15 cellular contexts compared by ENCODE assay signal in genomic region chr9:135240222-135240621, GRCh38.
DNase-seq lines count a peak whose midpoint lies in the region; ATAC-seq and TF ChIP-seq lines count a peak whose summit lies in the region.
"Had no signal": no experiment of that assay in that cellular context is flagged by ENCODE, and none has a peak within 500 bp of the region (broad histone marks: within the 10 kb centered on the region; RNA-seq: fewer than 3 reads in every experiment).

No MANE protein-coding gene starts in this region.

- H3K9ac ChIP-seq in endodermal cell (ENCODE audit: extremely low read depth, low read length, poor library complexity, severe bottlenecking) = no peak overlapping the region
- no peak overlapping the region for H3K9ac ChIP-seq in neural cell (ENCODE audit: low read length)

- no peak overlapping the region for H3K27ac Mint-ChIP-seq in endodermal cell
- H3K27ac Mint-ChIP-seq: CD4-positive, CD25-positive, alpha-beta regulatory T cell had no signal

- no peaks in the 10 kb centered on the region for H3K4me1 Mint-ChIP-seq in endodermal cell
- H3K4me1 Mint-ChIP-seq: CD4-positive, CD25-positive, alpha-beta regulatory T cell had no signal

- 90 to 93% methylated on average over 3 to 6 of the region's 6 CpGs for WGBS in endodermal cell (ENCODE audit: insufficient coverage in 1 of 2, insufficient read length in 1 of 2), 2 experiments
- 83 to 88% methylated on average over 6 of the region's 6 CpGs for WGBS in aorta, 2 donors

- no peaks in the 10 kb centered on the region for H3K79me2 ChIP-seq in neural cell (replicated peaks; ENCODE audit: insufficient read depth, low read length)

- TF ChIP-seq CTCF in endodermal cell (conservative IDR thresholded peaks at IDR 0.05) (no peak), neural cell (IDR thresholded peaks at IDR 0.05; ENCODE audit: poor library complexity, severe bottlenecking) (no peak)

- DNase-seq in cardiac septum (ENCODE audit: low spot score) (peak; percentile 7), left cardiac atrium (no peak), endodermal cell (peak; percentile 9), aorta (peak; percentile 22 to 36), NCI-H187 treated with DMSO at 0.1 percent for 48 hours (lab: John Stamatoyannopoulos, UW) (no peak), 8988T (no peak)
- DNase-seq: CD4-positive, CD25-positive, alpha-beta regulatory T cell; MM.1S; NCI-H1417; NCI-H2029; NCI-H2171 treated with DMSO at 0.1 percent for 48 hours; NCI-H82; SJCRH30 had no signal

- H3K9me3 Mint-ChIP-seq in endodermal cell = no peaks in the 10 kb centered on the region

- ATAC-seq in left cardiac atrium = no peak
- ATAC-seq in aorta (ENCODE audit: low FRiP score) = no peak
- no peak for ATAC-seq in HG02642 (IDR thresholded peaks at IDR 0.05; ENCODE audit: poor library complexity, unreplicated experiment)

- no peaks in the 10 kb centered on the region for H3K36me3 ChIP-seq in endodermal cell (ENCODE audit: control insufficient read depth, insufficient read depth, low read length)
- no peaks in the 10 kb centered on the region for H3K36me3 ChIP-seq in neural cell (ENCODE audit: insufficient read depth, low read length)
- no peaks in the 10 kb centered on the region for H3K36me3 ChIP-seq in aorta (ENCODE audit: control insufficient read depth in 1 of 2, insufficient read depth in 2 of 2, low read length in 1 of 2)
- H3K36me3 ChIP-seq: SJCRH30 had no signal

- no peaks in the 10 kb centered on the region for H3F3A ChIP-seq in neural cell (ENCODE audit: insufficient read depth, low read length, poor library complexity, severe bottlenecking)

- H3K9me2 ChIP-seq in neural cell (ENCODE audit: insufficient read depth, low read length) = no peaks in the 10 kb centered on the region

- no peak overlapping the region for H3K4me2 ChIP-seq in neural cell (ENCODE audit: low read length)

- H3K27me3 ChIP-seq in endodermal cell (ENCODE audit: control insufficient read depth, insufficient read depth, low read length, poor library complexity, severe bottlenecking) (no peaks in the 10 kb centered on the region), neural cell (ENCODE audit: insufficient read depth, low read depth, low read length) (no peaks in the 10 kb centered on the region), aorta (ENCODE audit: control insufficient read depth in 1 of 2, insufficient read depth in 2 of 2, low read length in 1 of 2) (no peaks in the 10 kb centered on the region)

- H3K9me3 ChIP-seq in endodermal cell (ENCODE audit: control insufficient read depth, low read length) (no peaks in the 10 kb centered on the region), neural cell (ENCODE audit: low read length) (no peaks in the 10 kb centered on the region), aorta (ENCODE audit: control insufficient read depth, low read length) (peaks cover 2% of the 10 kb centered on the region)
- H3K9me3 ChIP-seq: SJCRH30 had no signal

- no peaks in the 10 kb centered on the region for H3K36me3 Mint-ChIP-seq in endodermal cell (ENCODE audit: low read depth)
- H3K36me3 Mint-ChIP-seq: CD4-positive, CD25-positive, alpha-beta regulatory T cell had no signal

- no peak for TF ChIP-seq RAD21 in neural cell (conservative IDR thresholded peaks at IDR 0.05)

- H3K4me1 ChIP-seq in endodermal cell (ENCODE audit: control insufficient read depth, insufficient read depth, low read length) = no peaks in the 10 kb centered on the region
- no peaks in the 10 kb centered on the region for H3K4me1 ChIP-seq in aorta (ENCODE audit: control insufficient read depth in 1 of 2, insufficient read depth in 2 of 2, low read length in 2 of 2)
- H3K4me1 ChIP-seq: SJCRH30 had no signal

- no peak overlapping the region for H2AFZ ChIP-seq in neural cell (ENCODE audit: low read depth, low read length)

- H3K4me3 Mint-ChIP-seq in endodermal cell = no peak overlapping the region
- H3K4me3 Mint-ChIP-seq: CD4-positive, CD25-positive, alpha-beta regulatory T cell had no signal

- no peaks in the 10 kb centered on the region for H3K27me3 Mint-ChIP-seq in endodermal cell (ENCODE audit: insufficient read depth)

- H3K4me3 ChIP-seq in endodermal cell (ENCODE audit: low read length) (no peak overlapping the region), neural cell (ENCODE audit: low read length) (no peak overlapping the region), aorta (ENCODE audit: low read length in 2 of 2) (no peak overlapping the region)
- H3K4me3 ChIP-seq: SJCRH30 had no signal

- H3K27ac ChIP-seq in endodermal cell (ENCODE audit: low read depth, low read length) (no peak overlapping the region), neural cell (ENCODE audit: low read length) (peak overlapping the region; percentile 16), aorta (ENCODE audit: low read depth in 1 of 2, low read length in 2 of 2) (no peak overlapping the region)
- H3K27ac ChIP-seq: SJCRH30 had no signal

- intact Hi-C loops in cardiac septum (cut with DNase I) (no loop called here), left cardiac atrium (cut with DNase I) (no loop called here), aorta (cut with DNase I) (no loop called here)

- no peak for TF ChIP-seq EP300 in neural cell (conservative IDR thresholded peaks at IDR 0.05; ENCODE audit: poor library complexity, severe bottlenecking)

- no peaks in the 10 kb centered on the region for H4K20me1 ChIP-seq in neural cell (ENCODE audit: insufficient read depth)

TF ChIP-seq in neural cell, 6 proteins besides CTCF, POLR2A, EP300 and RAD21:
- no peak for TF ChIP-seq TAF1 (IDR thresholded peaks at IDR 0.05; ENCODE audit: low read depth)
- TF ChIP-seq MXI1 (conservative IDR thresholded peaks at IDR 0.05; ENCODE audit: poor library complexity, severe bottlenecking) = no peak
- no peak for TF ChIP-seq POLR2AphosphoS5 (IDR thresholded peaks at IDR 0.05)
- TF ChIP-seq EZH2 (IDR thresholded peaks at IDR 0.05; ENCODE audit: borderline replicate concordance, insufficient read depth, low read length, poor library complexity, severe bottlenecking) = no peak
- no peak for TF ChIP-seq SMC3 (conservative IDR thresholded peaks at IDR 0.05; ENCODE audit: poor library complexity)
- TF ChIP-seq REST (IDR thresholded peaks at IDR 0.05; ENCODE audit: borderline replicate concordance) = no peak

Comparison
In these comparisons a context has a peak if more than half of its experiments do, and no peak if none do; other contexts are left out.
1. DNase-seq: peak in cardiac septum (single experiment), endodermal cell (single experiment) and aorta (2 of 2); none in left cardiac atrium (single experiment), NCI-H187 treated with DMSO at 0.1 percent for 48 hours (single experiment) and 8988T (single experiment).